19 cellular contexts compared by ENCODE assay signal in the genomic region with DNA sequence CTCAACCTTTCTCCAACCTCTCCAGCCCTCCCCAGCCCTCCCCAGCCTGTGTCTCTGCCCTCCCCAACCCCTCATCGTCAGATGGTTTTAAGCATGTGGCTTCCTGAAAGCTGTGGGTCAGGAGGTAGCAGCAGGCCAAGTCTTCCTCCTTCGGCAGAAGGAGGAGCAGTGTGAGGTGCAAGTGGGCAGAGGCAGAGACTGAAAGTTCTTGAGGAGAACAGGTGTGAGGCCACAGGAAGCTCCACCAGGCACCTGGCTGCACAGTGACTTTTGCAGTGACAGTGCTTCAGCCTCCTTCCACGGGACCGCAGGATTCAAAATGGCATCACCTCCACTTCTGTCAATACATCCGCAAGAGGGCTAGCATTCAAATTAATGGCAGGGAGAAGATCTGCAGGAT.
A peak's percentile ranks its signal among the peaks of the same experiment; 100 is the strongest.
DNase-seq lines count a peak whose midpoint lies in the region; ATAC-seq and TF ChIP-seq lines count a peak whose summit lies in the region.
"Had no signal": no experiment of that assay in that cellular context is flagged by ENCODE, and none has a peak within 500 bp of the region (broad histone marks: within the 10 kb centered on the region; RNA-seq: fewer than 3 reads in every experiment).

No MANE protein-coding gene starts in this region.

- no peak overlapping the region for H3K27ac Mint-ChIP-seq in T-helper 17 cell
- H3K27ac Mint-ChIP-seq in activated naive CD8-positive, alpha-beta T cell treated with anti-CD3 and anti-CD28 coated beads, Interleukin-2, amount 10 ng/mL, durations not matched to agents 7 days and 5 days, result peak overlapping the region; percentile 61
- H3K27ac Mint-ChIP-seq: HFFc6 had no signal

- H3K4me1 Mint-ChIP-seq in T-helper 17 cell, result peaks cover 15% of the 10 kb centered on the region
- H3K4me1 Mint-ChIP-seq in activated naive CD8-positive, alpha-beta T cell treated with anti-CD3 and anti-CD28 coated beads, Interleukin-2, amount 10 ng/mL, durations not matched to agents 7 days and 5 days, result peaks cover 46% of the 10 kb centered on the region

- H3K79me2 ChIP-seq in osteoblast (ENCODE audit: insufficient read depth, low read length), result no peaks in the 10 kb centered on the region

- peaks cover 19% of the 10 kb centered on the region for H3K27me3 Mint-ChIP-seq in T-helper 17 cell
- H3K27me3 Mint-ChIP-seq in activated naive CD8-positive, alpha-beta T cell treated with anti-CD3 and anti-CD28 coated beads, Interleukin-2, amount 10 ng/mL, durations not matched to agents 7 days and 5 days, result peaks cover 45% of the 10 kb centered on the region

- peaks cover 2% of the 10 kb centered on the region for H3K36me3 Mint-ChIP-seq in T-helper 17 cell (ENCODE audit: low read depth)
- H3K36me3 Mint-ChIP-seq in activated naive CD8-positive, alpha-beta T cell treated with anti-CD3 and anti-CD28 coated beads, Interleukin-2, amount 10 ng/mL, durations not matched to agents 7 days and 5 days, result peaks cover 8% of the 10 kb centered on the region

- H3K27me3 ChIP-seq in osteoblast (ENCODE audit: insufficient read depth, low read length), result peaks cover 25% of the 10 kb centered on the region
- H3K27me3 ChIP-seq: ascending aorta had no signal

- H4K20me1 ChIP-seq in osteoblast (ENCODE audit: insufficient read depth, low read length), result no peaks in the 10 kb centered on the region

- POLR2A ChIA-PET in activated naive CD8-positive, alpha-beta T cell treated with anti-CD3 and anti-CD28 coated beads, Interleukin-2, amount 10 ng/mL, durations not matched to agents 7 days and 5 days (lab: Charles Lee), result interaction anchor here (1.1 to 1.3 kb wide), 2 partner anchors 13 to 18 kb away, joined by 3 to 4 read pairs; no protein-coding TSS in a partner anchor

- H3K9me3 Mint-ChIP-seq in activated naive CD8-positive, alpha-beta T cell treated with anti-CD3 and anti-CD28 coated beads, Interleukin-2, amount 10 ng/mL, durations not matched to agents 7 days and 5 days, result no peaks in the 10 kb centered on the region
- H3K9me3 Mint-ChIP-seq: HFFc6 had no signal

- no peaks in the 10 kb centered on the region for H3K9me3 ChIP-seq in T-helper 17 cell (ENCODE audit: control insufficient read depth, low read length, poor library complexity, severe bottlenecking)
- H3K9me3 ChIP-seq in osteoblast (ENCODE audit: low read depth, low read length), result no peaks in the 10 kb centered on the region
- H3K9me3 ChIP-seq: ascending aorta, left ventricle myocardium inferior, SK-N-SH, thoracic aorta had no signal

- peaks cover 2% of the 10 kb centered on the region for H3K4me1 ChIP-seq in osteoblast (ENCODE audit: insufficient read depth, low read length)
- H3K4me1 ChIP-seq: ascending aorta, left ventricle myocardium inferior had no signal

- in situ Hi-C loops in G401 (cut with HindIII; ENCODE audit: low sequenced_read_pairs), result no loop called here

- ATAC-seq in T-helper 17 cell (peak; percentile 69), GM19395 (IDR thresholded peaks at IDR 0.05; ENCODE audit: unreplicated experiment) (no peak)
- ATAC-seq in activated naive CD8-positive, alpha-beta T cell treated with anti-CD3 and anti-CD28 coated beads, Interleukin-2, amount 10 ng/mL, durations not matched to agents 7 days and 5 days (ENCODE audit: low read depth), result peak; percentile 80
- ATAC-seq: K562 had no signal

- peak overlapping the region; percentile 64 for H3K4me3 Mint-ChIP-seq in T-helper 17 cell
- H3K4me3 Mint-ChIP-seq in activated naive CD8-positive, alpha-beta T cell treated with anti-CD3 and anti-CD28 coated beads, Interleukin-2, amount 10 ng/mL, durations not matched to agents 7 days and 5 days, result peak overlapping the region; percentile 54
- H3K4me3 Mint-ChIP-seq: HFFc6 had no signal

- H3K27ac ChIP-seq in osteoblast (ENCODE audit: low read depth, low read length), result no peak overlapping the region
- H3K27ac ChIP-seq: ascending aorta, left ventricle myocardium inferior, thoracic aorta had no signal

- H3K4me2 ChIP-seq in osteoblast (ENCODE audit: insufficient read depth, low read length), result no peak overlapping the region
- H3K4me2 ChIP-seq: SK-N-SH had no signal

- H3K4me3 ChIP-seq in osteoblast (ENCODE audit: insufficient read depth, low read length), result no peak overlapping the region
- H3K4me3 ChIP-seq: ascending aorta, K562, left ventricle myocardium inferior, thoracic aorta had no signal

- H2AFZ ChIP-seq in osteoblast (ENCODE audit: low read length), result no peak overlapping the region

- peak; percentile 2 for DNase-seq in stimulated activated CD4-positive, alpha-beta T cell treated with anti-CD3 and anti-CD28 coated beads, Interleukin-2, amount 100 ng/mL, for 4 hours (ENCODE audit: low read depth)
- no peak for DNase-seq in stimulated activated CD4-positive, alpha-beta T cell treated with anti-CD3 and anti-CD28 coated beads, Interleukin-12 subunit alpha, Interleukin-12 subunit beta, amount 100 ng/mL, for 4 hours
- DNase-seq in T-helper 17 cell (no peak), G401 (ENCODE audit: low spot score) (no peak), osteoblast (ENCODE audit: insufficient read length, low spot score, missing footprints) (no peak)
- peak; percentile 48 for DNase-seq in activated naive CD8-positive, alpha-beta T cell treated with anti-CD3 and anti-CD28 coated beads, Interleukin-2, amount 10 ng/mL, durations not matched to agents 7 days and 5 days
- DNase-seq: cerebellar nuclear complex, COR-L47, head of caudate nucleus, HFFc6, left ventricle myocardium inferior, NCI-H1930, NCI-H226, SK-N-SH, T1000 had no signal

- no peak for TF ChIP-seq CTCF in osteoblast (IDR thresholded peaks at IDR 0.05; ENCODE audit: extremely low read depth, low read depth, low read length)

- H3K36me3 ChIP-seq in osteoblast (ENCODE audit: insufficient read depth, low read length), result no peaks in the 10 kb centered on the region
- H3K36me3 ChIP-seq: ascending aorta, left ventricle myocardium inferior, thoracic aorta had no signal

Comparison
In these comparisons a context has a peak if more than half of its experiments do, and no peak if none do; other contexts are left out.
1. DNase-seq: peak in stimulated activated CD4-positive, alpha-beta T cell treated with anti-CD3 and anti-CD28 coated beads, Interleukin-2, amount 100 ng/mL, for 4 hours (single experiment) and activated naive CD8-positive, alpha-beta T cell treated with anti-CD3 and anti-CD28 coated beads, Interleukin-2, amount 10 ng/mL, durations not matched to agents 7 days and 5 days (single experiment); none in stimulated activated CD4-positive, alpha-beta T cell treated with anti-CD3 and anti-CD28 coated beads, Interleukin-12 subunit alpha, Interleukin-12 subunit beta, amount 100 ng/mL, for 4 hours (single experiment), T-helper 17 cell (0 of 3), G401 (single experiment) and osteoblast (single experiment).